Comparison of ENCODE assay signal across 28 cellular contexts in genomic region chr2:172580544-172580943, GRCh38. TPM values are rescaled to one million over a fixed set of nuclear protein-coding genes. Genes with fewer than 3 reads are reported as not detected.
DNase-seq lines count a peak whose midpoint lies in the region; ATAC-seq, FAIRE-seq and TF ChIP-seq lines count a peak whose summit lies in the region.
"Had no signal": no experiment of that assay in that cellular context is flagged by ENCODE, and none has a peak within 500 bp of the region (broad histone marks: within the 10 kb centered on the region; RNA-seq: fewer than 3 reads in every experiment).

No MANE protein-coding gene starts in this region.

- H3K4me3 ChIP-seq in cardiac muscle cell (no peak overlapping the region), MM.1S (ENCODE audit: low read length) (no peak overlapping the region), GM12878 (no peak overlapping the region)
- H3K4me3 ChIP-seq: BLaER1 had no signal

- H4K20me1 ChIP-seq in MM.1S (ENCODE audit: insufficient read depth, low read length) (no peaks in the 10 kb centered on the region), GM12878 (ENCODE audit: control insufficient read depth, insufficient read depth) (no peaks in the 10 kb centered on the region)
- H4K20me1 ChIP-seq: BLaER1 had no signal

- intact Hi-C loops in left ventricle myocardium superior (cut with micrococcal nuclease) (no loop called here), GM12878 (cut with micrococcal nuclease; ENCODE audit: unreplicated experiment) (no loop called here)

- H3K27ac ChIP-seq in cardiac muscle cell (peak overlapping the region; percentile 43), MM.1S (ENCODE audit: low read length) (no peak overlapping the region), GM12878 (ENCODE audit: control insufficient read depth, insufficient read depth) (no peak overlapping the region)
- H3K27ac ChIP-seq: BLaER1 had no signal

- no peak for TF ChIP-seq EP300 in GM12878 (IDR thresholded peaks at IDR 0.05; ENCODE audit: borderline replicate concordance in 1 of 2, control insufficient read depth in 1 of 2, low read depth in 2 of 2, low read length in 2 of 2)

- SMC1A ChIA-PET in GM12878 (lab: Charles Lee; ENCODE audit: uncharacterized antibody, unreplicated experiment) = no interaction called here

- POLR2A ChIA-PET in GM12878 (lab: Charles Lee) = no interaction called here

- peak overlapping the region; percentile 96 for H3K27ac Mint-ChIP-seq in glutamatergic neuron (ENCODE audit: unreplicated experiment)
- no peak overlapping the region for H3K27ac Mint-ChIP-seq in chondrocyte (ENCODE audit: unreplicated experiment)
- H3K27ac Mint-ChIP-seq: CD14-positive monocyte; CD4-positive, alpha-beta memory T cell; CD4-positive, CD25-positive, alpha-beta regulatory T cell; CD8-positive, alpha-beta memory T cell had no signal

- peaks cover 36% of the 10 kb centered on the region for H3K4me1 ChIP-seq in cardiac muscle cell (ENCODE audit: low read depth)
- peaks cover 64% of the 10 kb centered on the region for H3K4me1 ChIP-seq in MM.1S (ENCODE audit: low read length)
- peaks cover 4% of the 10 kb centered on the region for H3K4me1 ChIP-seq in GM12878 (ENCODE audit: control insufficient read depth, insufficient read depth, low read length)
- H3K4me1 ChIP-seq: BE2C had no signal

- TF ChIP-seq RAD21 in GM12878 (IDR thresholded peaks at IDR 0.05; ENCODE audit: insufficient read depth, low read depth, low read length) = no peak

- H3F3A ChIP-seq in MM.1S (ENCODE audit: insufficient read depth, low read length) = peaks cover 59% of the 10 kb centered on the region

- in situ Hi-C loops in GM12878 (cut with MboI) = no loop called here

- no peaks in the 10 kb centered on the region for H3K27me3 ChIP-seq in cardiac muscle cell
- no peaks in the 10 kb centered on the region for H3K27me3 ChIP-seq in MM.1S (replicated peaks; ENCODE audit: insufficient read depth, low read length)
- no peaks in the 10 kb centered on the region for H3K27me3 ChIP-seq in GM12878 (replicated peaks in 1 of 2; ENCODE audit: control insufficient read depth in 2 of 2, insufficient read depth in 2 of 2, low read length in 1 of 2)
- H3K27me3 ChIP-seq: BE2C, BLaER1 had no signal

- H3K9ac ChIP-seq in MM.1S (ENCODE audit: low read length) = no peak overlapping the region
- no peak overlapping the region for H3K9ac ChIP-seq in GM12878 (ENCODE audit: control insufficient read depth, insufficient read depth, low read length)
- H3K9ac ChIP-seq: BLaER1 had no signal

- H3K27me3 Mint-ChIP-seq in glutamatergic neuron (ENCODE audit: unreplicated experiment) = peaks cover 5% of the 10 kb centered on the region
- H3K27me3 Mint-ChIP-seq in chondrocyte (ENCODE audit: low read depth) = no peaks in the 10 kb centered on the region
- H3K27me3 Mint-ChIP-seq: CD4-positive, alpha-beta memory T cell; CD4-positive, CD25-positive, alpha-beta regulatory T cell; CD8-positive, alpha-beta memory T cell had no signal

- H3K4me1 Mint-ChIP-seq in glutamatergic neuron (ENCODE audit: low read depth, unreplicated experiment) (peaks cover 15% of the 10 kb centered on the region), chondrocyte (ENCODE audit: low read depth) (peaks cover 9% of the 10 kb centered on the region)
- H3K4me1 Mint-ChIP-seq: CD14-positive monocyte had no signal

- H3K9me2 ChIP-seq in MM.1S (replicated peaks; ENCODE audit: insufficient read depth, low read length) = no peaks in the 10 kb centered on the region

- FAIRE-seq in GM12878 (lab: Jason Lieb, UNC) = no peak
- FAIRE-seq: A204.1, GM12891, GM19239 had no signal

- RAD21 ChIA-PET in GM12878 (lab: Charles Lee; ENCODE audit: unreplicated experiment) = no interaction called here

- peaks cover 25% of the 10 kb centered on the region for H3K36me3 Mint-ChIP-seq in glutamatergic neuron (ENCODE audit: unreplicated experiment)
- peaks cover 33% of the 10 kb centered on the region for H3K36me3 Mint-ChIP-seq in chondrocyte (ENCODE audit: low read depth)

- CTCF ChIA-PET in GM12878 (lab: Yijun Ruan, JAX) = interaction anchor here (0.7 to 1.9 kb wide), 2 partner anchors 14 to 902 kb away, joined by 3 to 5 read pairs; no protein-coding TSS in a partner anchor

- H3K9me3 ChIP-seq in cardiac muscle cell (ENCODE audit: low read depth) (no peaks in the 10 kb centered on the region), MM.1S (replicated peaks; ENCODE audit: insufficient read depth, low read length) (no peaks in the 10 kb centered on the region), GM12878 (replicated peaks; ENCODE audit: control insufficient read depth, insufficient read depth, low read length) (peaks cover 19% of the 10 kb centered on the region)
- H3K9me3 ChIP-seq: BE2C had no signal

- TF ChIP-seq CTCF in cardiac muscle cell (IDR thresholded peaks at IDR 0.05; ENCODE audit: low read depth, low read length) (no peak), MM.1S (IDR thresholded peaks at IDR 0.05; ENCODE audit: low read length) (no peak), GM12878 (IDR thresholded peaks at IDR 0.05 in 2 of 3, conservative IDR thresholded peaks at IDR 0.05 in 1 of 3; ENCODE audit: control insufficient read depth in 2 of 3, extremely low read depth in 1 of 3, insufficient read depth in 1 of 3, low read depth in 3 of 3, low read length in 3 of 3) (no peak), glutamatergic neuron (IDR thresholded peaks at IDR 0.05; ENCODE audit: partially characterized antibody, unreplicated experiment) (no peak), chondrocyte (IDR thresholded peaks at IDR 0.05) (no peak)

- H3K4me2 ChIP-seq in MM.1S (ENCODE audit: low read depth, low read length) = peak overlapping the region; percentile 30; the same call in 1 of the 2 replicates
- no peak overlapping the region for H3K4me2 ChIP-seq in GM12878 (ENCODE audit: control insufficient read depth, insufficient read depth)
- H3K4me2 ChIP-seq: BLaER1 had no signal

- no peak for DNase-seq in cardiac muscle cell (ENCODE audit: low read depth in 1 of 2, low spot score in 1 of 2)
- no peak for DNase-seq in left ventricle myocardium superior
- DNase-seq in MM.1S = no peak
- DNase-seq in GM12878 (ENCODE audit: low read depth, low spot score) = no peak
- no peak for DNase-seq in glutamatergic neuron
- no peak for DNase-seq in NCI-H2081 treated with DMSO at 0.1 percent for 48 hours (lab: John Stamatoyannopoulos, UW)
- no peak for DNase-seq in NCI-H2171 treated with DMSO at 0.1 percent for 48 hours (lab: John Stamatoyannopoulos, UW)
- DNase-seq in chondrocyte (ENCODE audit: low spot score) = no peak
- DNase-seq: 8988T; ACHN; BE2C; C1 segment of cervical spinal cord; CD4-positive, alpha-beta memory T cell; CD4-positive, CD25-positive, alpha-beta regulatory T cell; CD8-positive, alpha-beta memory T cell; COR-L47; DMS 273 treated with DMSO at 0.1 percent for 48 hours; DMS153; DMS53; DMS79; DND-41; EL; GDM1 had no signal

- H3K36me3 ChIP-seq in cardiac muscle cell (peaks cover 51% of the 10 kb centered on the region), MM.1S (replicated peaks; ENCODE audit: insufficient read depth, low read length) (peaks cover 32% of the 10 kb centered on the region), GM12878 (ENCODE audit: control insufficient read depth in 2 of 2, insufficient read depth in 2 of 2, low read length in 1 of 2) (peaks cover 2 to 36% of the 10 kb centered on the region in 2 experiments; a peak in 3 of 4 replicates)
- H3K36me3 ChIP-seq: BE2C had no signal

- H3K4me3 Mint-ChIP-seq in glutamatergic neuron (ENCODE audit: unreplicated experiment) = peak overlapping the region; percentile 3
- H3K4me3 Mint-ChIP-seq in chondrocyte (ENCODE audit: unreplicated experiment) = no peak overlapping the region
- H3K4me3 Mint-ChIP-seq: CD14-positive monocyte; CD4-positive, alpha-beta memory T cell; CD4-positive, CD25-positive, alpha-beta regulatory T cell; CD8-positive, alpha-beta memory T cell had no signal

- H3K9me3 Mint-ChIP-seq in glutamatergic neuron (ENCODE audit: unreplicated experiment) (peaks cover 6% of the 10 kb centered on the region), chondrocyte (ENCODE audit: low read depth) (peaks cover 29% of the 10 kb centered on the region)

- ATAC-seq in left ventricle myocardium superior = no peak
- ATAC-seq in GM12878 = no peak

- H3K79me2 ChIP-seq in MM.1S (ENCODE audit: low read length) (peaks cover 97% of the 10 kb centered on the region), GM12878 (ENCODE audit: control insufficient read depth, insufficient read depth, low read length) (peaks cover 7% of the 10 kb centered on the region)

- BruUV-seq in GM12878 (replicated peaks; lab: Mats Ljungman, UMichigan) = TSS peak; percentile 24

- TF ChIP-seq POLR2A in GM12878 (IDR thresholded peaks at IDR 0.05; ENCODE audit: low read depth, low read length) = no peak

- H2AFZ ChIP-seq in MM.1S (ENCODE audit: low read length) (no peak overlapping the region), GM12878 (ENCODE audit: control insufficient read depth, low read depth, low read length) (no peak overlapping the region)

RNA-seq across cellular contexts. Expression of gene PDK1, which starts 24.7 kb away (rescaled TPM):
- total RNA-seq in cardiac muscle cell = 619 and 1,005 TPM in 2 replicates
- polyA plus RNA-seq in cardiac muscle cell = 383 and 432 TPM in 2 replicates
- total RNA-seq in left ventricle myocardium superior = 58.3 TPM
- total RNA-seq in GM12878 (2013; cell fraction: nucleolus; rRNA removed) = 154 and 170 TPM in 2 replicates
- 16.2 and 18.1 TPM in 2 replicates for total RNA-seq in GM12878 (2014; rRNA removed)
- 12.4 and 13.2 TPM in 2 replicates for total RNA-seq in GM12878 (2014; rRNA removed; fragmentation: Illumina TruSeq; extraction: Trizol)
- 18.3 and 20.1 TPM in 2 replicates for total RNA-seq in GM12878 (2021)
- polyA plus RNA-seq in GM12878 (2011; ENCODE audit: low read depth) = 11.0 TPM
- polyA plus RNA-seq in GM12878 (2011; rRNA removed) = 128 and 153 TPM in 2 replicates
- 44.5 and 50.8 TPM in 2 replicates for polyA plus RNA-seq in GM12878 (2011; cell fraction: cytosol; rRNA removed)
- polyA plus RNA-seq in GM12878 (2011; cell fraction: nucleus; rRNA removed) = 51.3 and 91.3 TPM in 2 replicates
- 20.6 and 29.7 TPM in 2 replicates for polyA plus RNA-seq in GM12878 (2012)
- polyA plus RNA-seq in GM12878 (2014; fragmentation: Illumina TruSeq; extraction: Trizol) = 18.1 and 25.1 TPM in 2 replicates
- polyA plus RNA-seq in GM12878 (2014; fragmentation: Nextera tagmentation; extraction: Ambion mirVana) = 1 to 10 TPM; 5.3 to 5.4 TPM
- 16.4 and 18.0 TPM in 2 replicates for polyA plus RNA-seq in GM12878 (2014; rRNA removed)
- 10 to 100 TPM; 17.8 to 19.3 TPM for polyA plus RNA-seq in GM12878 (2016; fragmentation: Nextera tagmentation; extraction: Ambion mirVana)
- polyA minus RNA-seq in GM12878 (2011; rRNA and poly(A)+ RNA removed) = 167 and 188 TPM in 2 replicates
- 40.9 and 41.5 TPM in 2 replicates for polyA minus RNA-seq in GM12878 (2011; cell fraction: cytosol; rRNA and poly(A)+ RNA removed)
- 54.4 and 55.0 TPM in 2 replicates for polyA minus RNA-seq in GM12878 (2011; cell fraction: nucleus; rRNA and poly(A)+ RNA removed)
- total RNA-seq in glutamatergic neuron (ENCODE audit: unreplicated experiment) = 22.0 TPM
- total RNA-seq in chondrocyte = 13.9 to 27.9 TPM (median 27.6 TPM) in 3 replicates
